Comparison of ENCODE assay signal across 11 cellular contexts in the genomic region with DNA sequence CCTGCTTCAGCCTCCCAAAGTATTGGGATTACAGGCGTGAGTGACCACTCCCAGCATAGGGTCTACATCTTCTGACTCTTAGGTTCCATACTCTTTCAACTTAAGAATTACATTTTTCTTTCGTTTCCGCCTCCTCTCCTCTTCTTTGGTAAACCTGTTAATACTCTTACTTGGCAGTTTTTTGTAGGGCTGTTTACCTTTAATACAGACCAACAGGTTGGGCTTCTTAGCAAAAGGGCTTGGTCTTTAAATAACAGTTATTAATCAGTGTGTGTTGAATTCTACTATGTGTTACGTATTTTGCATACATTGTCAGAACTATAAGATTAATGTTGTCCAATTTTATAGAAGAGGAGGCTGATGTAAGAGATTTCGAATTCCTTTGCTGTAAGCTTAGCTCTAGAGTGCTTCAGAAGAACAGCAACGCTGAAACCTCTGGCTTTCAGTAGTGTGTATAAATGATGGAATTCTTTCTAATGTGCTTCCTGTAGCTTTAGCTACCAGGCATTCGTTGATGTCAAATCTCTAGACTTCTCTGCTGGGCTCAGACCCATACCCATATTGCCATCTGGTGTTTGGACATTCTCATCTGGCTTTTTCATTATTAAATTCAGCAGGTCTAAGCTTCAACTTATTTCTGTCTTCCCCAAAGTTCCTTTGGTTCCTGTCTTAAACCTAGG. TPM values are rescaled to one million over a fixed set of nuclear protein-coding genes. Genes with fewer than 3 reads are reported as not detected.
DNase-seq lines count a peak whose midpoint lies in the region; ATAC-seq, FAIRE-seq and TF ChIP-seq lines count a peak whose summit lies in the region.
"Had no signal": no experiment of that assay in that cellular context is flagged by ENCODE, and none has a peak within 500 bp of the region (broad histone marks: within the 10 kb centered on the region; RNA-seq: fewer than 3 reads in every experiment).

No MANE protein-coding gene starts in this region.

- H3K79me2 ChIP-seq in HepG2 (ENCODE audit: insufficient read depth, low read length), result peaks cover 50% of the 10 kb centered on the region

- no peaks in the 10 kb centered on the region for H3K9me3 ChIP-seq in liver (ENCODE audit: control insufficient read depth in 4 of 4, low read length in 3 of 4)
- no peaks in the 10 kb centered on the region for H3K9me3 ChIP-seq in HepG2 (ENCODE audit: low read length)
- H3K9me3 ChIP-seq in upper lobe of right lung, result no peaks in the 10 kb centered on the region

- TF ChIP-seq RAD21 in liver (IDR thresholded peaks at IDR 0.05) (no peak), HepG2 (CRISPR knock-in tag; IDR thresholded peaks at IDR 0.05) (no peak)

- in situ Hi-C loops in HepG2 (cut with HindIII; ENCODE audit: extremely low pct_ligation_motif_present, low pct_unique_long_range_greater_than_20kb) (loop anchor here (5.0 kb wide), 1 partner anchor 231 kb away; no protein-coding TSS in a partner anchor), SK-MEL-5 (cut with HindIII; ENCODE audit: low pct_unique_long_range_greater_than_20kb, low sequenced_read_pairs) (no loop called here)

- CTCF ChIA-PET in HepG2 (lab: Yijun Ruan, JAX; ENCODE audit: low intra/inter-chr PET ratio, low total read pairs), result interaction anchor here (1.5 to 1.7 kb wide), 2 partner anchors 56 to 232 kb away, joined by 5 to 12 read pairs; no protein-coding TSS in a partner anchor

- H3K9ac ChIP-seq in liver (ENCODE audit: low read depth in 1 of 2, low read length in 2 of 2) (no peak overlapping the region), HepG2 (ENCODE audit: insufficient read depth, low read depth, low read length) (no peak overlapping the region)

- TF ChIP-seq EP300 in HepG2 (IDR thresholded peaks at IDR 0.05; ENCODE audit: low read depth in 2 of 2, low read length in 2 of 2) (no peak), HepG2 (CRISPR knock-in tag; IDR thresholded peaks at IDR 0.05; ENCODE audit: borderline replicate concordance) (no peak)

- ATAC-seq in HepG2 (no peak), upper lobe of right lung (no peak), GM19455 (IDR thresholded peaks at IDR 0.05; ENCODE audit: unreplicated experiment) (no peak), Right ventricle myocardium superior (ENCODE audit: poor library complexity) (no peak)
- ATAC-seq: activated CD8-positive, alpha-beta memory T cell treated with anti-CD3 and anti-CD28 coated beads, Interleukin-2, amount 10 ng/mL, durations not matched to agents 7 days and 5 days had no signal

- DNase-seq in HepG2 (ENCODE audit: low spot score), result no peak
- peak; percentile 12 for DNase-seq in SK-MEL-5 (ENCODE audit: low read depth, low spot score)
- DNase-seq in fibroblast of peridontal ligament (ENCODE audit: extremely low read depth), result peak; percentile 51
- no peak for DNase-seq in upper lobe of right lung
- DNase-seq in NCI-H128 (lab: John Stamatoyannopoulos, UW; ENCODE audit: unreplicated experiment), result no peak
- no peak for DNase-seq in Right ventricle myocardium superior
- DNase-seq: activated CD8-positive, alpha-beta memory T cell treated with anti-CD3 and anti-CD28 coated beads, Interleukin-2, amount 10 ng/mL, durations not matched to agents 7 days and 5 days; dorsolateral prefrontal cortex; occipital lobe had no signal

- TF ChIP-seq POLR2A in HepG2 (IDR thresholded peaks at IDR 0.05; ENCODE audit: insufficient read depth in 1 of 2, low read depth in 2 of 2, low read length in 2 of 2), result no peak

- FAIRE-seq in HepG2 (lab: Jason Lieb, UNC), result no peak

- WGBS in liver, result 75% methylated on average over 7 of the region's 7 CpGs
- WGBS in HepG2 (ENCODE audit: low lambda C conversion rate), result 87% methylated on average over 7 of the region's 7 CpGs

- no peak overlapping the region for H3K4me3 ChIP-seq in liver (ENCODE audit: low read depth in 1 of 3, low read length in 3 of 3)
- H3K4me3 ChIP-seq in HepG2 (replicated peaks in 1 of 3; ENCODE audit: insufficient read depth in 1 of 3, low read depth in 2 of 3, low read length in 3 of 3), result no peak overlapping the region
- H3K4me3 ChIP-seq in upper lobe of right lung, result peak overlapping the region; percentile 84

- POLR2A ChIA-PET in HepG2 (lab: Yijun Ruan, JAX), result no interaction called here

- H3K36me3 ChIP-seq in liver (ENCODE audit: control insufficient read depth in 4 of 4, insufficient read depth in 3 of 4, low read depth in 1 of 4, low read length in 3 of 4) (peaks cover 0 to 6% (median 3%) of the 10 kb centered on the region in 4 donors), HepG2 (replicated peaks in 1 of 2; ENCODE audit: control insufficient read depth in 1 of 2, insufficient read depth in 2 of 2, low read length in 2 of 2) (peaks cover 0 to 1% of the 10 kb centered on the region in 2 experiments; a peak in 2 of 5 replicates), upper lobe of right lung (peaks cover 9% of the 10 kb centered on the region)

- H3K27ac ChIP-seq in liver (ENCODE audit: low read depth in 1 of 2, low read length in 2 of 2), result peak overlapping the region; percentile 10 to 16
- H3K27ac ChIP-seq in HepG2 (ENCODE audit: extremely low read length, insufficient read depth, low read length), result no peak overlapping the region
- peak overlapping the region; percentile 2 for H3K27ac ChIP-seq in upper lobe of right lung

- no TSS peak for BruUV-seq in HepG2 (replicated peaks; lab: Mats Ljungman, UMichigan)

- H3K27me3 ChIP-seq in liver (ENCODE audit: control insufficient read depth in 4 of 4, insufficient read depth in 4 of 4, low read length in 3 of 4) (no peaks in the 10 kb centered on the region), HepG2 (ENCODE audit: control insufficient read depth in 1 of 2, insufficient read depth in 2 of 2, low read length in 2 of 2) (no peaks in the 10 kb centered on the region), upper lobe of right lung (no peaks in the 10 kb centered on the region)
- H3K27me3 ChIP-seq: dorsolateral prefrontal cortex had no signal

- no peak overlapping the region for H3K4me2 ChIP-seq in HepG2 (ENCODE audit: low read depth, low read length)

- H4K20me1 ChIP-seq in HepG2 (ENCODE audit: insufficient read depth, low read length), result peaks cover 6% of the 10 kb centered on the region; the same call in 1 of the 2 replicates

- H2AFZ ChIP-seq in HepG2 (ENCODE audit: low read length), result no peak overlapping the region

- intact Hi-C loops in HepG2 (cut with micrococcal nuclease; ENCODE audit: unreplicated experiment), result loop anchor here (5.0 to 10.0 kb wide), 3 partner anchors 136 to 486 kb away; a partner anchor contains a TSS
- intact Hi-C loops in upper lobe of right lung (cut with DNase I), result no loop called here
- intact Hi-C loops in Right ventricle myocardium superior (cut with DNase I), result loop anchor here (5.0 kb wide), 1 partner anchor 231 kb away; no protein-coding TSS in a partner anchor

- TF ChIP-seq CTCF in liver (IDR thresholded peaks at IDR 0.05; ENCODE audit: low read depth, low read length, missing input control), result no peak
- no peak for TF ChIP-seq CTCF in HepG2 (CRISPR knock-in tag; IDR thresholded peaks at IDR 0.05)
- no peak for TF ChIP-seq CTCF in upper lobe of right lung (IDR thresholded peaks at IDR 0.05)

- H3K4me1 ChIP-seq in liver (ENCODE audit: control insufficient read depth in 4 of 4, insufficient read depth in 4 of 4, low read length in 3 of 4), result peaks cover 7 to 50% (median 45%) of the 10 kb centered on the region in 4 donors
- H3K4me1 ChIP-seq in HepG2 (ENCODE audit: insufficient read depth, low read length), result peaks cover 26% of the 10 kb centered on the region
- peaks cover 37% of the 10 kb centered on the region for H3K4me1 ChIP-seq in upper lobe of right lung

TF ChIP-seq in liver, 16 proteins besides CTCF, POLR2A, EP300 and RAD21 (continues in another document):
- no peak for TF ChIP-seq HNF4G (IDR thresholded peaks at IDR 0.05)
- no peak for TF ChIP-seq JUND (IDR thresholded peaks at IDR 0.05)
- TF ChIP-seq NR2F2 (IDR thresholded peaks at IDR 0.05), result no peak
- TF ChIP-seq RXRA (IDR thresholded peaks at IDR 0.05), result no peak
- TF ChIP-seq HNF4A (conservative IDR thresholded peaks at IDR 0.05), result no peak
- TF ChIP-seq GABPA (IDR thresholded peaks at IDR 0.05 in 1 of 2, conservative IDR thresholded peaks at IDR 0.05 in 1 of 2), result no peak

TF ChIP-seq in HepG2, 621 proteins besides CTCF, POLR2A, EP300 and RAD21:
- TF ChIP-seq HIVEP1 (CRISPR knock-in tag; IDR thresholded peaks at IDR 0.05), result no peak

RNA-seq across cellular contexts. Expression of a gene that starts 3.1 kb away (rescaled TPM):
- total RNA-seq in liver (10 to 100 TPM in 1 of 2 donors, 1 to 10 TPM in 1; 6.8 to 17.8 TPM), HepG2 (2016; rRNA removed; fragmentation: Illumina TruSeq; extraction: Trizol) (13.1 and 14.5 TPM in 2 replicates), upper lobe of right lung (21.6 TPM), Right ventricle myocardium superior (21.7 TPM)
- polyA plus RNA-seq in liver (10 to 100 TPM; 16.3 to 28.8 TPM), HepG2 (2011; rRNA removed) (3.4 and 4.5 TPM in 2 replicates)
- 14.6 and 14.8 TPM in 2 replicates for total RNA-seq in HepG2 (2016; cell fraction: cytosol; rRNA removed; fragmentation: Illumina TruSeq; extraction: Trizol; ENCODE audit: low read depth)
- 12.6 and 14.3 TPM in 2 replicates for total RNA-seq in HepG2 (2016; cell fraction: insoluble cytoplasmic fraction; rRNA removed; fragmentation: Illumina TruSeq; extraction: Trizol)
- 16.4 and 17.5 TPM in 2 replicates for total RNA-seq in HepG2 (2016; cell fraction: membrane; rRNA removed; fragmentation: Illumina TruSeq; extraction: Trizol)
- 5.5 and 6.1 TPM in 2 replicates for total RNA-seq in HepG2 (2016; cell fraction: nucleus; rRNA removed; fragmentation: Illumina TruSeq; extraction: Trizol)
- 2.4 and 3.4 TPM in 2 replicates for polyA plus RNA-seq in HepG2 (2011; cell fraction: cytosol; rRNA removed)
- 0.63 and 1.1 TPM in 2 replicates for polyA plus RNA-seq in HepG2 (2011; cell fraction: nucleus; rRNA removed)
- 6.8 and 7.0 TPM in 2 replicates for polyA plus RNA-seq in HepG2 (2012)
- 18.5 and 18.8 TPM in 2 replicates for polyA plus RNA-seq in HepG2 (2016; cell fraction: cytosol; fragmentation: Illumina TruSeq; extraction: Trizol; ENCODE audit: low read depth)
- polyA plus RNA-seq in HepG2 (2016; cell fraction: insoluble cytoplasmic fraction; fragmentation: Illumina TruSeq; extraction: Trizol; ENCODE audit: low read depth), result 15.6 and 17.9 TPM in 2 replicates
- 15.9 and 16.3 TPM in 2 replicates for polyA plus RNA-seq in HepG2 (2016; cell fraction: membrane; fragmentation: Illumina TruSeq; extraction: Trizol; ENCODE audit: low read depth)
- 8.7 and 9.1 TPM in 2 replicates for polyA plus RNA-seq in HepG2 (2016; cell fraction: nucleus; fragmentation: Illumina TruSeq; extraction: Trizol; ENCODE audit: insufficient read depth, low read depth)
- 1.1 and 2.3 TPM in 2 replicates for polyA minus RNA-seq in HepG2 (2011; rRNA and poly(A)+ RNA removed; ENCODE audit: low replicate concordance)
- polyA minus RNA-seq in HepG2 (2011; cell fraction: cytosol; rRNA and poly(A)+ RNA removed), result 1.8 and 2.5 TPM in 2 replicates
- 2.0 and 2.2 TPM in 2 replicates for polyA minus RNA-seq in HepG2 (2011; cell fraction: nucleus; rRNA and poly(A)+ RNA removed)
- 11.1 and 12.5 TPM in 2 replicates for total RNA-seq in SK-MEL-5 (2014; rRNA removed; shearing (Covaris generic))
- 11.0 and 11.4 TPM in 2 replicates for polyA plus RNA-seq in SK-MEL-5 (2015; cell fraction: cytosol; rRNA removed)
- polyA plus RNA-seq in SK-MEL-5 (2015; cell fraction: nucleus; rRNA removed), result 1.7 and 2.0 TPM in 2 replicates

Comparison
In these comparisons a context has a peak if more than half of its experiments do, and no peak if none do; other contexts are left out.
1. DNase-seq: peak in SK-MEL-5 (single experiment) and fibroblast of peridontal ligament (single experiment); none in HepG2 (single experiment), upper lobe of right lung (single experiment), NCI-H128 (single experiment) and Right ventricle myocardium superior (single experiment).